Comparison of ENCODE assay signal across 18 cellular contexts in the genomic region with DNA sequence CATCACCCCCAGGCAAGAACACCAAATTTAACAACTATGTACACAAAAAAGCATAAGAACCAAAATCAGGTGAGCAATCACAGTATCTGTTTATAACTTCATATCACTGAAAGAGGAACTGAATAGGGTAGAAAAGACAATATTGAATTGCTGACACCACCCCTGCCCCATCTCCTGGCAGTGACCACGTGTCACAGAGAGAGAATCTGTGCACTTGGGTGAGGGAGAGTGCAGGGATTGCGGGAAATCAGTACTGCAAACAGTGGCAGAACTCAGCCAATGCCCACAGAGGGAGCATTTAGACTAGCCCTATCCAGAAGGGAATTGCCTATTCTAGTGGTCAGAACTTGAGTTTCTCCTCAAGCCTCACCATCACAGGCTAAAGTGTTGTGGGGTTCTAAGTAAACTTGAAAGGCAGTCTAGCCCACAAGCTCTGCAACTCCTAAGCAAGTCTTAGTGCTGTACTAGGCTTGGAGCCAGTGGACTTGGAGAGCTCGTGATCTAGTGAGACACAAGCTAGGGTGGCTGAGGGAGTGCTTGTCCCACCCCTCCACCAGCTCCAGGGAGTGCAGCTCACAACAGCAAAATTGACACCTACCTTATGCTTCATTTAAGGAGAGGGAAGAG.
DNase-seq lines count a peak whose midpoint lies in the region; ATAC-seq, FAIRE-seq and TF ChIP-seq lines count a peak whose summit lies in the region.
"Had no signal": no experiment of that assay in that cellular context is flagged by ENCODE, and none has a peak within 500 bp of the region (broad histone marks: within the 10 kb centered on the region; RNA-seq: fewer than 3 reads in every experiment).

No MANE protein-coding gene starts in this region.

- no peaks in the 10 kb centered on the region for H3K36me3 ChIP-seq in bronchial epithelial cell (ENCODE audit: control insufficient read depth, insufficient read depth, low read length)
- H3K36me3 ChIP-seq: BLaER1 treated with 17β-estradiol and CSF1 and Interleukin-3, amounts not matched to agents 10 nM and 100 nM had no signal

- no peak for TF ChIP-seq CTCF in bronchial epithelial cell (IDR thresholded peaks at IDR 0.05; ENCODE audit: insufficient read depth, low read length, severe bottlenecking)

- FAIRE-seq in bronchial epithelial cell (lab: Jason Lieb, UNC) = peak; percentile 40
- FAIRE-seq: A549, D721Med, G401.6, GM12891, GM19239 had no signal

- DNase-seq in OCI-M1 (lab: John Stamatoyannopoulos, UW) = peak; percentile 13
- no peak for DNase-seq in bronchial epithelial cell (ENCODE audit: low read depth)
- no peak for DNase-seq in left colon
- no peak for DNase-seq in NCI-H2029 treated with DMSO at 0.1 percent for 48 hours (lab: John Stamatoyannopoulos, UW)
- no peak for DNase-seq in ecto neural progenitor cell (ENCODE audit: low spot score)
- DNase-seq: AML-193; Caco-2; Calu3; CD4-positive, alpha-beta T cell; CD8-positive, alpha-beta T cell; DMS79 treated with DMSO at 0.1 percent for 48 hours; GF-D8 had no signal

- intact Hi-C loops in left colon (cut with DNase I, micrococcal nuclease) = no loop called here

- peak; percentile 34 for ATAC-seq in left colon
- ATAC-seq: A549; CD8-positive, alpha-beta T cell had no signal

- no peaks in the 10 kb centered on the region for H3K27me3 ChIP-seq in bronchial epithelial cell (ENCODE audit: control insufficient read depth, insufficient read depth, low read length)
- H3K27me3 ChIP-seq: BLaER1 treated with 17β-estradiol and CSF1 and Interleukin-3, amounts not matched to agents 10 nM and 100 nM had no signal

- H3K4me3 ChIP-seq in bronchial epithelial cell (ENCODE audit: low read depth, low read length) = no peak overlapping the region
- H3K4me3 ChIP-seq: A549; BLaER1 treated with 17β-estradiol and CSF1 and Interleukin-3, amounts not matched to agents 10 nM and 100 nM had no signal
